Comparison of ENCODE assay signal across 15 cellular contexts in genomic region chr6:100346203-100346602, GRCh38.
DNase-seq lines count a peak whose midpoint lies in the region; TF ChIP-seq lines count a peak whose summit lies in the region.
"Had no signal": no experiment of that assay in that cellular context is flagged by ENCODE, and none has a peak within 500 bp of the region (broad histone marks: within the 10 kb centered on the region; RNA-seq: fewer than 3 reads in every experiment).

No MANE protein-coding gene starts in this region.

- DNase-seq in ELR (ENCODE audit: low read depth) = peak; percentile 32
- peak; percentile 68 for DNase-seq in OCI-M1 (lab: John Stamatoyannopoulos, UW)
- peak; percentile 37 for DNase-seq in choroid plexus epithelial cell (ENCODE audit: low read depth)
- DNase-seq in renal cortical epithelial cell (ENCODE audit: low read depth) = peak; percentile 31
- DNase-seq in activated naive CD4-positive, alpha-beta T cell (lab: John Stamatoyannopoulos, UW) = no peak
- DNase-seq in retina = no peak
- no peak for DNase-seq in middle frontal gyrus (ENCODE audit: extremely low spot score, low spot score)
- DNase-seq in amygdala (lab: John Stamatoyannopoulos, UW) = no peak
- DNase-seq: activated CD4-positive, alpha-beta T cell treated with anti-CD3 and anti-CD28 coated beads for 48 hours; C1 segment of cervical spinal cord; hippocampal formation; ovary; SHP77 treated with DMSO at 0.1 percent for 48 hours; thyroid gland had no signal

- TF ChIP-seq CTCF in choroid plexus epithelial cell (conservative IDR thresholded peaks at IDR 0.05; ENCODE audit: low read depth, low read length) = no peak

- H3K4me3 ChIP-seq in choroid plexus epithelial cell (ENCODE audit: low read depth, low read length) = no peak overlapping the region
- H3K4me3 ChIP-seq: ovary, smooth muscle cell, thyroid gland had no signal

Comparison
In these comparisons a context has a peak if more than half of its experiments do, and no peak if none do; other contexts are left out.
1. DNase-seq: peak in ELR (single experiment), OCI-M1 (single experiment), choroid plexus epithelial cell (single experiment) and renal cortical epithelial cell (single experiment); none in activated naive CD4-positive, alpha-beta T cell (0 of 4), retina (single experiment), middle frontal gyrus (single experiment) and amygdala (0 of 56).